Comparison of ENCODE assay signal across 40 cellular contexts in the genomic region with DNA sequence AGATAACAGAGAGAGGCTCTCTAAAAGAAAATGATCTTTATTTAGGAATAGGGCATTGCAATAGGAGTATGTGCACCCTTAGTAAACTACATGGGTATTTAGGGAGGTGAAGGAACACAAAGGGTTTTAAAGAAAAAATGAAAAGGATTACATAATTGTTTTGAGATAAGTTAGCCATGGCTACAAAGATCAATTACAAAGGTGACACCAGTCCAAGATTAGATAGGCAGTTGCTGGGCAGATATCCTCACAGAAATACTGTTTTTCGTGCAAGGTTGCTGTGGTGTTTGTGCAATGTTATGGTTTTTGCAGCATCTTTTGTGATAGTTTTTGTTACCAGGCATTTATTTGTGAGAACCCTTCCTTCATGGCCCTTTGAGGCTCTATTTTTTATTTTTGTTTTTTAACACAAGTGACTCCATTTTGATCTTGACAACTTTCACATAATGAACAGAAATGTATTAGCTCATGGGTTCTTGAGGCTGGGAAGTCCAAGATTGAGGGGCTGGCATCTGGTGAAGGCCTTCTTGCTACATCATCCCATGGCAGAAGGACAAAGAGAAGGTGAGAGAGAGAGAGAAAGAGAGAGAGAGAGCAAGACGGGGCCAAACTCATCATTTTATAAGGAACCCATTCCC. TPM values are rescaled to one million over a fixed set of nuclear protein-coding genes. Genes with fewer than 3 reads are reported as not detected.
"Had no signal": no experiment of that assay in that cellular context is flagged by ENCODE, and none has a peak within 500 bp of the region (broad histone marks: within the 10 kb centered on the region; RNA-seq: fewer than 3 reads in every experiment).

No MANE protein-coding gene starts in this region.

- H3K4me1 ChIP-seq: adrenal gland, ascending aorta, breast epithelium had no signal

- H3K9me3 Mint-ChIP-seq: activated naive CD4-positive, alpha-beta T cell treated with anti-CD3 and anti-CD28 coated beads for 36 hours; activated naive CD4-positive, alpha-beta T cell treated with anti-CD3 and anti-CD28 coated beads, Interleukin-2, amount 10 ng/mL, durations not matched to agents 7 days and 5 days; activated naive CD4-positive, alpha-beta T cell treated with anti-CD3 and anti-CD28 coated beads, Interleukin-2, amount 50 U/mL, for 24 hours; activated naive CD4-positive, alpha-beta T cell treated with anti-CD3 and anti-CD28 coated beads, Interleukin-2, amount 50 U/mL, for 72 hours; activated naive CD8-positive, alpha-beta T cell treated with anti-CD3 and anti-CD28 coated beads for 36 hours; activated naive CD8-positive, alpha-beta T cell treated with anti-CD3 and anti-CD28 coated beads, Interleukin-2, amount 10 ng/mL, durations not matched to agents 7 days and 5 days; activated T-cell treated with anti-CD3 and anti-CD28 coated beads, Interleukin-2, amount 50 U/mL, for 24 hours; activated T-cell treated with anti-CD3 and anti-CD28 coated beads, Interleukin-2, amount 50 U/mL, for 4 hours; activated T-cell treated with anti-CD3 and anti-CD28 coated beads, Interleukin-2, amount 50 U/mL, for 72 hours; activated T-helper 1 cell treated with anti-CD3 and anti-CD28 coated beads, Interleukin-12 subunit alpha, Interleukin-12 subunit beta, Interleukin-2, Interleukin-4 antibody, amounts not matched to agents 30 ng/mL and 10 ng/mL and 1 ng/mL, durations not matched to agents 14 hours and 24 hours and 36 hours; activated T-helper 17 cell treated with anti-CD3 and anti-CD28 coated beads, Interleukin-2, amount 50 U/mL, for 72 hours; activated T-helper 2 cell treated with anti-CD3 and anti-CD28 coated beads, Interferon-gamma antibody, Interleukin-2, Interleukin-4, amounts not matched to agents 10 μg/mL and 5 μg/mL and 100 μg/mL, durations not matched to agents 14 hours and 24 hours and 36 hours; central memory CD8-positive, alpha-beta T cell had no signal

- H3K4me3 Mint-ChIP-seq: activated naive CD4-positive, alpha-beta T cell treated with anti-CD3 and anti-CD28 coated beads for 36 hours; activated naive CD4-positive, alpha-beta T cell treated with anti-CD3 and anti-CD28 coated beads, Interleukin-2, amount 10 ng/mL, durations not matched to agents 7 days and 5 days; activated naive CD4-positive, alpha-beta T cell treated with anti-CD3 and anti-CD28 coated beads, Interleukin-2, amount 50 U/mL, for 24 hours; activated naive CD8-positive, alpha-beta T cell; activated naive CD8-positive, alpha-beta T cell treated with anti-CD3 and anti-CD28 coated beads for 36 hours; activated naive CD8-positive, alpha-beta T cell treated with anti-CD3 and anti-CD28 coated beads, Interleukin-2, amount 10 ng/mL, durations not matched to agents 7 days and 5 days; activated T-cell treated with anti-CD3 and anti-CD28 coated beads, Interleukin-2, amount 50 U/mL, for 24 hours; activated T-cell treated with anti-CD3 and anti-CD28 coated beads, Interleukin-2, amount 50 U/mL, for 4 hours; activated T-cell treated with anti-CD3 and anti-CD28 coated beads, Interleukin-2, amount 50 U/mL, for 72 hours; activated T-helper 1 cell treated with anti-CD3 and anti-CD28 coated beads, Interleukin-12 subunit alpha, Interleukin-12 subunit beta, Interleukin-2, Interleukin-4 antibody, amounts not matched to agents 30 ng/mL and 10 ng/mL and 1 ng/mL, durations not matched to agents 14 hours and 24 hours and 36 hours; activated T-helper 17 cell treated with anti-CD3 and anti-CD28 coated beads, Interleukin-2, amount 50 U/mL, for 72 hours; brain; central memory CD8-positive, alpha-beta T cell had no signal

- ATAC-seq: activated naive CD4-positive, alpha-beta T cell treated with anti-CD3 and anti-CD28 coated beads, Interleukin-2, amount 50 U/mL, for 72 hours; activated T-cell treated with anti-CD3 and anti-CD28 coated beads, Interleukin-2, amount 50 U/mL, for 4 hours; activated T-cell treated with anti-CD3 and anti-CD28 coated beads, Interleukin-2, amount 50 U/mL, for 72 hours; activated T-helper 17 cell treated with anti-CD3 and anti-CD28 coated beads, Interleukin-2, amount 50 U/mL, for 72 hours had no signal

- H3K4me3 ChIP-seq: adrenal gland, ascending aorta, breast epithelium, cardiac muscle cell had no signal

- FAIRE-seq: astrocyte, bronchial epithelial cell had no signal

- DNase-seq: activated effector memory CD4-positive, alpha-beta T cell treated with anti-CD3 and anti-CD28 coated beads, Interleukin-2, amount 50 U/mL, for 16 hours; activated effector memory CD4-positive, alpha-beta T cell treated with Interleukin-2 at 50 U/mL for 16 hours; activated gamma-delta T cell; activated gamma-delta T cell treated with Interleukin-2 at 50 U/mL for 16 hours; activated naive CD4-positive, alpha-beta T cell; activated naive CD4-positive, alpha-beta T cell treated with anti-CD3 and anti-CD28 coated beads for 36 hours; activated naive CD4-positive, alpha-beta T cell treated with anti-CD3 and anti-CD28 coated beads, Interleukin-2, amount 10 ng/mL, durations not matched to agents 7 days and 5 days; activated naive CD4-positive, alpha-beta T cell treated with anti-CD3 and anti-CD28 coated beads, Interleukin-2, amount 50 U/mL, for 16 hours; activated naive CD4-positive, alpha-beta T cell treated with Interleukin-2 at 50 U/mL for 16 hours; activated naive CD8-positive, alpha-beta T cell treated with anti-CD3 and anti-CD28 coated beads for 36 hours; activated naive CD8-positive, alpha-beta T cell treated with anti-CD3 and anti-CD28 coated beads, Interleukin-2, amount 10 ng/mL, durations not matched to agents 7 days and 5 days; activated T-cell treated with anti-CD3 and anti-CD28 coated beads, Interleukin-2, amount 50 U/mL, for 1 hour; activated T-cell treated with anti-CD3 and anti-CD28 coated beads, Interleukin-2, amount 50 U/mL, for 24 hours; activated T-cell treated with anti-CD3 and anti-CD28 coated beads, Interleukin-2, amount 50 U/mL, for 4 hours; activated T-cell treated with anti-CD3 and anti-CD28 coated beads, Interleukin-2, amount 50 U/mL, for 48 hours; activated T-cell treated with anti-CD3 and anti-CD28 coated beads, Interleukin-2, amount 50 U/mL, for 72 hours; adrenal gland; amniotic stem cell; amygdala; anterior cingulate cortex; aorta; brain microvascular endothelial cell; caudate nucleus; central memory CD4-positive, alpha-beta T cell; cerebellar nuclear complex had no signal

- H3K27ac ChIP-seq: adrenal gland, ascending aorta, brain microvascular endothelial cell, breast epithelium, cardiac muscle cell had no signal

- H3K27me3 ChIP-seq: adrenal gland, ascending aorta, brain microvascular endothelial cell, breast epithelium had no signal

- H3K36me3 Mint-ChIP-seq: activated naive CD4-positive, alpha-beta T cell treated with anti-CD3 and anti-CD28 coated beads, Interleukin-2, amount 10 ng/mL, durations not matched to agents 7 days and 5 days; activated naive CD4-positive, alpha-beta T cell treated with anti-CD3 and anti-CD28 coated beads, Interleukin-2, amount 50 U/mL, for 24 hours; activated naive CD4-positive, alpha-beta T cell treated with anti-CD3 and anti-CD28 coated beads, Interleukin-2, amount 50 U/mL, for 72 hours; activated naive CD8-positive, alpha-beta T cell; activated naive CD8-positive, alpha-beta T cell treated with anti-CD3 and anti-CD28 coated beads for 36 hours; activated naive CD8-positive, alpha-beta T cell treated with anti-CD3 and anti-CD28 coated beads, Interleukin-2, amount 10 ng/mL, durations not matched to agents 7 days and 5 days; brain had no signal

- H3K27ac Mint-ChIP-seq: activated naive CD4-positive, alpha-beta T cell treated with anti-CD3 and anti-CD28 coated beads for 36 hours; activated naive CD4-positive, alpha-beta T cell treated with anti-CD3 and anti-CD28 coated beads, Interleukin-2, amount 10 ng/mL, durations not matched to agents 7 days and 5 days; activated naive CD4-positive, alpha-beta T cell treated with anti-CD3 and anti-CD28 coated beads, Interleukin-2, amount 50 U/mL, for 24 hours; activated naive CD4-positive, alpha-beta T cell treated with anti-CD3 and anti-CD28 coated beads, Interleukin-2, amount 50 U/mL, for 72 hours; activated naive CD8-positive, alpha-beta T cell; activated naive CD8-positive, alpha-beta T cell treated with anti-CD3 and anti-CD28 coated beads for 36 hours; activated naive CD8-positive, alpha-beta T cell treated with anti-CD3 and anti-CD28 coated beads, Interleukin-2, amount 10 ng/mL, durations not matched to agents 7 days and 5 days; activated T-cell treated with anti-CD3 and anti-CD28 coated beads, Interleukin-2, amount 50 U/mL, for 24 hours; activated T-cell treated with anti-CD3 and anti-CD28 coated beads, Interleukin-2, amount 50 U/mL, for 72 hours; activated T-helper 1 cell treated with anti-CD3 and anti-CD28 coated beads, Interleukin-12 subunit alpha, Interleukin-12 subunit beta, Interleukin-2, Interleukin-4 antibody, amounts not matched to agents 30 ng/mL and 10 ng/mL and 1 ng/mL, durations not matched to agents 14 hours and 24 hours and 36 hours; activated T-helper 17 cell treated with anti-CD3 and anti-CD28 coated beads, Interleukin-2, amount 50 U/mL, for 72 hours; activated T-helper 2 cell treated with anti-CD3 and anti-CD28 coated beads, Interferon-gamma antibody, Interleukin-2, Interleukin-4, amounts not matched to agents 10 μg/mL and 5 μg/mL and 100 μg/mL, durations not matched to agents 14 hours and 24 hours and 36 hours; brain had no signal

- H3K36me3 ChIP-seq: adrenal gland, ascending aorta, brain microvascular endothelial cell, breast epithelium, cardiac muscle cell had no signal

- H3K9me3 ChIP-seq: adrenal gland, ascending aorta, breast epithelium had no signal

- H3K4me1 Mint-ChIP-seq: activated naive CD4-positive, alpha-beta T cell treated with anti-CD3 and anti-CD28 coated beads, Interleukin-2, amount 50 U/mL, for 24 hours; activated naive CD8-positive, alpha-beta T cell treated with anti-CD3 and anti-CD28 coated beads for 36 hours; brain had no signal

RNA-seq across cellular contexts. Expression of a gene that starts 32.5 kb away (rescaled TPM):
- total RNA-seq: activated naive CD4-positive, alpha-beta T cell treated with anti-CD3 and anti-CD28 coated beads for 36 hours; activated naive CD4-positive, alpha-beta T cell treated with anti-CD3 and anti-CD28 coated beads, Interleukin-2, amount 50 U/mL, for 72 hours; activated naive CD8-positive, alpha-beta T cell treated with anti-CD3 and anti-CD28 coated beads, Interleukin-2, amount 10 ng/mL, durations not matched to agents 7 days and 5 days; activated T-cell treated with anti-CD3 and anti-CD28 coated beads, Interleukin-2, amount 50 U/mL, for 72 hours; activated T-helper 1 cell treated with anti-CD3 and anti-CD28 coated beads, Interleukin-12 subunit alpha, Interleukin-12 subunit beta, Interleukin-2, Interleukin-4 antibody, amounts not matched to agents 30 ng/mL and 10 ng/mL and 1 ng/mL, durations not matched to agents 14 hours and 24 hours and 36 hours; activated T-helper 17 cell treated with anti-CD3 and anti-CD28 coated beads, Interleukin-2, amount 50 U/mL, for 72 hours; activated T-helper 2 cell treated with anti-CD3 and anti-CD28 coated beads, Interferon-gamma antibody, Interleukin-2, Interleukin-4, amounts not matched to agents 10 μg/mL and 5 μg/mL and 100 μg/mL, durations not matched to agents 14 hours and 24 hours and 36 hours; adrenal gland; aorta; ascending aorta; astrocyte; breast epithelium; bronchial epithelial cell; cardiac muscle cell; cardiac septum; chondrocyte had no signal
- polyA plus RNA-seq: adrenal gland, aorta, cardiac muscle cell had no signal
